15 cellular contexts compared by ENCODE assay signal in genomic region chr1:192235127-192235526, GRCh38.
"Had no signal": no experiment of that assay in that cellular context is flagged by ENCODE, and none has a peak within 500 bp of the region (broad histone marks: within the 10 kb centered on the region; RNA-seq: fewer than 3 reads in every experiment).

No MANE protein-coding gene starts in this region.

- H3K4me3 ChIP-seq: ascending aorta, mucosa of descending colon, sigmoid colon, upper lobe of left lung had no signal

- H3K4me3 Mint-ChIP-seq: activated naive CD4-positive, alpha-beta T cell treated with anti-CD3 and anti-CD28 coated beads for 36 hours; activated naive CD8-positive, alpha-beta T cell treated with anti-CD3 and anti-CD28 coated beads, Interleukin-2, amount 50 U/mL, for 24 hours; naive thymus-derived CD8-positive, alpha-beta T cell; stimulated activated naive CD8-positive, alpha-beta T cell treated with anti-CD3 and anti-CD28 coated beads, Interleukin-15, amount 100 ng/mL, for 72 hours had no signal

- H3K9me3 ChIP-seq: ascending aorta, mucosa of descending colon, sigmoid colon, upper lobe of left lung had no signal

- H2AFZ ChIP-seq: parathyroid adenoma had no signal

- H3K9me3 Mint-ChIP-seq: activated naive CD4-positive, alpha-beta T cell treated with anti-CD3 and anti-CD28 coated beads for 36 hours; activated T-helper 2 cell treated with anti-CD3 and anti-CD28 coated beads, Interferon-gamma antibody, Interleukin-2, Interleukin-4, amounts not matched to agents 10 μg/mL and 5 μg/mL and 100 μg/mL, durations not matched to agents 14 hours and 24 hours and 36 hours; stimulated activated naive CD8-positive, alpha-beta T cell treated with anti-CD3 and anti-CD28 coated beads, Interleukin-15, amount 100 ng/mL, for 72 hours had no signal

- H3K27ac ChIP-seq: ascending aorta, parathyroid adenoma, sigmoid colon, upper lobe of left lung had no signal

- H3K9ac ChIP-seq: parathyroid adenoma had no signal

- H3K27me3 Mint-ChIP-seq: activated naive CD8-positive, alpha-beta T cell treated with anti-CD3 and anti-CD28 coated beads, Interleukin-2, amount 50 U/mL, for 24 hours; naive thymus-derived CD8-positive, alpha-beta T cell; stimulated activated naive CD8-positive, alpha-beta T cell treated with anti-CD3 and anti-CD28 coated beads, Interleukin-15, amount 100 ng/mL, for 72 hours had no signal

- H3K27me3 ChIP-seq: ascending aorta, sigmoid colon, upper lobe of left lung had no signal

- DNase-seq: activated CD4-positive, alpha-beta T cell treated with anti-CD3 and anti-CD28 coated beads, Interleukin-2, amount 50 U/mL, for 4 hours; activated CD4-positive, CD25-positive, alpha-beta regulatory T cell treated with anti-CD3 and anti-CD28 coated beads, Interleukin-2, amount 50 U/mL, for 72 hours; activated naive CD4-positive, alpha-beta T cell treated with anti-CD3 and anti-CD28 coated beads for 36 hours; activated naive CD8-positive, alpha-beta T cell treated with anti-CD3 and anti-CD28 coated beads, Interleukin-2, amount 50 U/mL, for 24 hours; mucosa of descending colon; naive thymus-derived CD8-positive, alpha-beta T cell; sigmoid colon; stimulated activated CD4-positive, alpha-beta T cell treated with anti-CD3 and anti-CD28 coated beads, Interleukin-1b, Interleukin-23, amount 100 ng/mL, for 48 hours; stimulated activated naive CD8-positive, alpha-beta T cell treated with anti-CD3 and anti-CD28 coated beads, Interleukin-15, amount 100 ng/mL, for 72 hours; upper lobe of left lung had no signal

- ATAC-seq: activated naive CD8-positive, alpha-beta T cell treated with anti-CD3 and anti-CD28 coated beads, Interleukin-2, amount 50 U/mL, for 24 hours; esophagus mucosa; left lobe of liver; mucosa of descending colon; naive thymus-derived CD8-positive, alpha-beta T cell; stimulated activated naive CD8-positive, alpha-beta T cell treated with anti-CD3 and anti-CD28 coated beads, Interleukin-15, amount 100 ng/mL, for 72 hours had no signal

- H3K36me3 ChIP-seq: ascending aorta, sigmoid colon, upper lobe of left lung had no signal

- H3K4me1 Mint-ChIP-seq: activated naive CD8-positive, alpha-beta T cell treated with anti-CD3 and anti-CD28 coated beads, Interleukin-2, amount 50 U/mL, for 24 hours; naive thymus-derived CD8-positive, alpha-beta T cell; stimulated activated naive CD8-positive, alpha-beta T cell treated with anti-CD3 and anti-CD28 coated beads, Interleukin-15, amount 100 ng/mL, for 72 hours had no signal

- H3K36me3 Mint-ChIP-seq: naive thymus-derived CD8-positive, alpha-beta T cell had no signal

- H3K4me1 ChIP-seq: ascending aorta, parathyroid adenoma, sigmoid colon, upper lobe of left lung had no signal
